Comparison of ENCODE assay signal across 8 cellular contexts in the genomic region with DNA sequence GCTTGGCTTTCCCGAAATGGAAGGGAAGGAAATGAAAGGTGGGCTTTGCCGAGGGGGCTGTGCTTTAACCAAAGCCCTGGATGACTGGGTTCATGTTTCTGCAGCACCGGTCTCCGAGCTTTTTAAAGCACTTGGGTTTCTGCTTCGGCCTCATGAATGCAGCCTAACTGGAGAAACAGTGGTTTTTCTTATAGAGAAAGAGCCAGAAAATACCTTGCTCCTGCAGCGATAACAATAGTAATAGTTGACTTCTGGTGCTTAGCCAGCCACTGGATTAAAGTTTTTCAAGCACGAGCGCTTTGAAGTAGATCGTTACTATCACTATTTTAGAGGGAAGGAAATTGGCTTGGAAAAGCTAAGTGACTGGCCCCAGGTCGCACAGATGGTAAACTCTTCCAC. TPM values are rescaled to one million over a fixed set of nuclear protein-coding genes. Genes with fewer than 3 reads are reported as not detected.
DNase-seq lines count a peak whose midpoint lies in the region; ATAC-seq and TF ChIP-seq lines count a peak whose summit lies in the region.

No MANE protein-coding gene starts in this region.

- no peaks in the 10 kb centered on the region for H3K27me3 ChIP-seq in HCT116 (ENCODE audit: insufficient read depth, low read length)
- H3K27me3 ChIP-seq in esophagus (ENCODE audit: control insufficient read depth in 1 of 2, insufficient read depth in 2 of 2, low read length in 2 of 2): no peaks in the 10 kb centered on the region
- no peaks in the 10 kb centered on the region for H3K27me3 ChIP-seq in parathyroid adenoma (ENCODE audit: control insufficient read depth, insufficient read depth, low read length)

- no peaks in the 10 kb centered on the region for H3K9me2 ChIP-seq in HCT116 (ENCODE audit: insufficient read depth)

- no peak for DNase-seq in HCT116 (ENCODE audit: low read depth, low spot score)
- DNase-seq in RWPE1 (ENCODE audit: low spot score): no peak
- DNase-seq in posterior cingulate gyrus: no peak
- no peak for DNase-seq in GM10248 (ENCODE audit: extremely low spot score)
- DNase-seq in DMS114 treated with DMSO at 0.1 percent for 48 hours (lab: John Stamatoyannopoulos, UW; ENCODE audit: unreplicated experiment): no peak

- H3K9me3 ChIP-seq in ES-I3 (ENCODE audit: control insufficient read depth, insufficient read depth, low read length): no peaks in the 10 kb centered on the region
- no peaks in the 10 kb centered on the region for H3K9me3 ChIP-seq in HCT116 (ENCODE audit: control insufficient read depth in 1 of 2, insufficient read depth in 1 of 2, low read depth in 1 of 2, low read length in 2 of 2)
- no peaks in the 10 kb centered on the region for H3K9me3 ChIP-seq in esophagus (ENCODE audit: control insufficient read depth in 2 of 2, insufficient read depth in 1 of 2, low read depth in 1 of 2, low read length in 1 of 2)
- H3K9me3 ChIP-seq in parathyroid adenoma (ENCODE audit: control insufficient read depth, low read length): no peaks in the 10 kb centered on the region

- POLR2A ChIA-PET in HCT116 (lab: Charles Lee): interaction anchor here (0.8 kb wide), 1 partner anchor 9 kb away, joined by 3 read pairs; no protein-coding TSS in a partner anchor
- POLR2A ChIA-PET in RWPE1 (lab: Yijun Ruan, JAX; ENCODE audit: low non-redundant PET): no interaction called here
- POLR2A ChIA-PET in GM10248 (lab: Yijun Ruan, JAX): no interaction called here

- BruUV-seq in HCT116 (replicated peaks; lab: Mats Ljungman, UMichigan): TSS peak; percentile 57

- RAD21 ChIA-PET in HCT116 (lab: Charles Lee; ENCODE audit: low non-redundant PET in 1 of 2, low total read pairs in 2 of 2, uncharacterized antibody in 2 of 2, unreplicated experiment in 2 of 2): no interaction called here

- H3K4me3 ChIP-seq in HCT116 (replicated peaks in 1 of 2; ENCODE audit: low read depth in 1 of 2, low read length in 2 of 2) (peak overlapping the region; percentile 69 to 86), esophagus (ENCODE audit: low read depth in 1 of 2, low read length in 2 of 2) (peak overlapping the region; percentile 70 to 87), parathyroid adenoma (ENCODE audit: low read depth, low read length) (peak overlapping the region; percentile 76)

- no peak for TF ChIP-seq RAD21 in HCT116 (IDR thresholded peaks at IDR 0.05; ENCODE audit: low read depth)

- H3K36me3 ChIP-seq in ES-I3 (ENCODE audit: insufficient read depth, low read length): no peaks in the 10 kb centered on the region
- H3K36me3 ChIP-seq in HCT116 (ENCODE audit: control insufficient read depth in 1 of 2, insufficient read depth in 2 of 2, low read length in 2 of 2): no peaks in the 10 kb centered on the region
- H3K36me3 ChIP-seq in esophagus (ENCODE audit: control insufficient read depth in 2 of 2, insufficient read depth in 2 of 2, low read length in 1 of 2): no peaks in the 10 kb centered on the region
- no peaks in the 10 kb centered on the region for H3K36me3 ChIP-seq in parathyroid adenoma (ENCODE audit: control insufficient read depth, insufficient read depth, low read length)

- 1 to 2% methylated on average over 10 of the region's 10 CpGs for WGBS in esophagus, 2 donors

- no peak for ATAC-seq in HCT116

- H3K27ac ChIP-seq in HCT116 (ENCODE audit: low read depth, low read length) (peak overlapping the region; percentile 74), RWPE1 (peak overlapping the region; percentile 87), esophagus (ENCODE audit: low read depth in 2 of 2, low read length in 1 of 2) (peak overlapping the region; percentile 85 to 89), parathyroid adenoma (peak overlapping the region; percentile 47)

- TF ChIP-seq POLR2A in HCT116 (IDR thresholded peaks at IDR 0.05; ENCODE audit: borderline replicate concordance, extremely low read depth, insufficient read depth, insufficient read length): peak; percentile 6

- H3K79me2 ChIP-seq in HCT116 (ENCODE audit: insufficient read depth, low read length) (peaks cover 36% of the 10 kb centered on the region), parathyroid adenoma (peaks cover 9% of the 10 kb centered on the region)

- H3K4me2 ChIP-seq in HCT116 (ENCODE audit: low read length) (peak overlapping the region; percentile 84), parathyroid adenoma (ENCODE audit: low read length) (peak overlapping the region; percentile 85)

- no peaks in the 10 kb centered on the region for H4K20me1 ChIP-seq in HCT116 (ENCODE audit: insufficient read depth)

- peak overlapping the region; percentile 84 for H2AFZ ChIP-seq in HCT116 (ENCODE audit: low read depth, low read length, poor library complexity, severe bottlenecking)
- peak overlapping the region; percentile 93 for H2AFZ ChIP-seq in parathyroid adenoma

- H3K4me1 ChIP-seq in ES-I3 (ENCODE audit: insufficient read depth, low read length) (peaks cover 7% of the 10 kb centered on the region; the same call in 1 of the 2 replicates), HCT116 (ENCODE audit: control insufficient read depth in 1 of 2, insufficient read depth in 2 of 2, low read length in 2 of 2) (peaks cover 9 to 57% of the 10 kb centered on the region in 2 experiments), esophagus (ENCODE audit: control insufficient read depth in 2 of 2, insufficient read depth in 2 of 2, low read length in 1 of 2) (peaks cover 2 to 6% of the 10 kb centered on the region in 2 donors), parathyroid adenoma (peaks cover 2% of the 10 kb centered on the region)

- intact Hi-C loops in HCT116 (cut with micrococcal nuclease) (loop anchor here (2.0 kb wide), 1 partner anchor 252 kb away; a partner anchor contains a TSS), posterior cingulate gyrus (cut with DNase I) (loop anchor here (2.0 kb wide), 1 partner anchor 252 kb away; a partner anchor contains a TSS)

- CTCF ChIA-PET in HCT116 (lab: Charles Lee) (no interaction called here), RWPE1 (lab: Yijun Ruan, JAX) (interaction anchor here (0.5 to 0.7 kb wide), 3 partner anchors 152 to 1934 kb away, joined by 3 to 5 read pairs (median 3); no protein-coding TSS in a partner anchor), GM10248 (lab: Yijun Ruan, JAX) (interaction anchor here (0.6 to 1.2 kb wide), 4 partner anchors 20 to 180 kb away, joined by 3 read pairs; no protein-coding TSS in a partner anchor)

- peak overlapping the region; percentile 85 for H3K9ac ChIP-seq in ES-I3 (ENCODE audit: low read depth, low read length)
- H3K9ac ChIP-seq in HCT116 (ENCODE audit: low read length): peak overlapping the region; percentile 80
- H3K9ac ChIP-seq in parathyroid adenoma: no peak overlapping the region

- TF ChIP-seq CTCF in HCT116 (IDR thresholded peaks at IDR 0.05 in 2 of 3, conservative IDR thresholded peaks at IDR 0.05 in 1 of 3; ENCODE audit: borderline replicate concordance in 1 of 3, insufficient read depth in 1 of 3, low read depth in 2 of 3, low read length in 2 of 3) (no peak), RWPE1 (conservative IDR thresholded peaks at IDR 0.05; ENCODE audit: low read depth) (no peak), parathyroid adenoma (IDR thresholded peaks at IDR 0.05) (no peak), GM10248 (IDR thresholded peaks at IDR 0.05; ENCODE audit: control extremely low read depth, extremely low read depth, low read depth, missing control alignments) (no peak)

TF ChIP-seq in HCT116, 20 proteins besides CTCF, POLR2A, EP300 and RAD21:
- TF ChIP-seq CBX3 (IDR thresholded peaks at IDR 0.05; ENCODE audit: low read depth) (no peak; the same call in 1 of the 2 replicates), ZFX (IDR thresholded peaks at IDR 0.05) (no peak), EZH2phosphoT487 (IDR thresholded peaks at IDR 0.05; ENCODE audit: borderline replicate concordance) (no peak), SRF (IDR thresholded peaks at IDR 0.05; ENCODE audit: low read depth) (0 out of 2 replicates have a peak, but pooled peaks have one; percentile 15), EGR1 (IDR thresholded peaks at IDR 0.05; ENCODE audit: low read depth) (no peak), ELF1 (IDR thresholded peaks at IDR 0.05; ENCODE audit: borderline replicate concordance, low read depth) (no peak), EZH2 (IDR thresholded peaks at IDR 0.05) (no peak), SP1 (IDR thresholded peaks at IDR 0.05; ENCODE audit: low read depth) (peak; percentile 6; the same call in 1 of the 2 replicates)

RNA-seq across cellular contexts. Expression of a gene that starts 0.5 kb away (rescaled TPM):
- total RNA-seq in HCT116 (2021; ENCODE audit: unreplicated experiment): 49.0 TPM
- polyA plus RNA-seq in HCT116 (2012): 35.3 and 46.0 TPM in 2 replicates
- polyA plus RNA-seq in esophagus: 1 to 10 TPM; 4.2 to 4.3 TPM
